Comparison of ENCODE assay signal across 11 cellular contexts in genomic region chr18:70384181-70384790, GRCh38.
A peak's percentile ranks its signal among the peaks of the same experiment; 100 is the strongest.
DNase-seq lines count a peak whose midpoint lies in the region; ATAC-seq and TF ChIP-seq lines count a peak whose summit lies in the region.
"Had no signal": no experiment of that assay in that cellular context is flagged by ENCODE, and none has a peak within 500 bp of the region (broad histone marks: within the 10 kb centered on the region; RNA-seq: fewer than 3 reads in every experiment).

No MANE protein-coding gene starts in this region.

- ATAC-seq in HG02623 (IDR thresholded peaks at IDR 0.05; ENCODE audit: unreplicated experiment) = no peak
- no peak for ATAC-seq in stimulated activated naive CD8-positive, alpha-beta T cell treated with anti-CD3 and anti-CD28 coated beads, Interleukin-15, amount 100 ng/mL, for 72 hours

- in situ Hi-C loops in KBM-7 (cut with MboI; ENCODE audit: low pct_unique_long_range_greater_than_20kb, low sequenced_read_pairs) = no loop called here

- no peak overlapping the region for H3K27ac Mint-ChIP-seq in activated T-helper 2 cell treated with anti-CD3 and anti-CD28 coated beads, Interferon-gamma antibody, Interleukin-2, Interleukin-4, amounts not matched to agents 10 μg/mL and 5 μg/mL and 100 μg/mL, durations not matched to agents 14 hours and 24 hours and 36 hours
- H3K27ac Mint-ChIP-seq in stimulated activated naive CD8-positive, alpha-beta T cell treated with anti-CD3 and anti-CD28 coated beads, Interleukin-15, amount 100 ng/mL, for 72 hours = no peak overlapping the region
- H3K27ac Mint-ChIP-seq: activated T-cell treated with anti-CD3 and anti-CD28 coated beads, Interleukin-2, amount 50 U/mL, for 72 hours had no signal

- H3K36me3 ChIP-seq in adrenal gland (replicated peaks in 1 of 2) = no peaks in the 10 kb centered on the region
- H3K36me3 ChIP-seq: neutrophil had no signal

- no peak overlapping the region for H3K27ac ChIP-seq in adrenal gland
- H3K27ac ChIP-seq: neutrophil had no signal

- peaks cover 2% of the 10 kb centered on the region for H3K4me1 Mint-ChIP-seq in activated T-helper 2 cell treated with anti-CD3 and anti-CD28 coated beads, Interferon-gamma antibody, Interleukin-2, Interleukin-4, amounts not matched to agents 10 μg/mL and 5 μg/mL and 100 μg/mL, durations not matched to agents 14 hours and 24 hours and 36 hours (ENCODE audit: low read depth)
- H3K4me1 Mint-ChIP-seq in stimulated activated naive CD8-positive, alpha-beta T cell treated with anti-CD3 and anti-CD28 coated beads, Interleukin-15, amount 100 ng/mL, for 72 hours = peaks cover 5% of the 10 kb centered on the region

- no peaks in the 10 kb centered on the region for H3K9me3 ChIP-seq in adrenal gland (replicated peaks in 1 of 3)
- H3K9me3 ChIP-seq: neutrophil had no signal

- no peaks in the 10 kb centered on the region for H3K27me3 Mint-ChIP-seq in activated T-helper 2 cell treated with anti-CD3 and anti-CD28 coated beads, Interferon-gamma antibody, Interleukin-2, Interleukin-4, amounts not matched to agents 10 μg/mL and 5 μg/mL and 100 μg/mL, durations not matched to agents 14 hours and 24 hours and 36 hours (ENCODE audit: low read depth)
- no peaks in the 10 kb centered on the region for H3K27me3 Mint-ChIP-seq in stimulated activated naive CD8-positive, alpha-beta T cell treated with anti-CD3 and anti-CD28 coated beads, Interleukin-15, amount 100 ng/mL, for 72 hours

- no peak for TF ChIP-seq CTCF in adrenal gland (IDR thresholded peaks at IDR 0.05)

- intact Hi-C loops in adrenal gland (cut with DNase I) = no loop called here
- intact Hi-C loops in activated T-helper 2 cell treated with anti-CD3 and anti-CD28 coated beads, Interferon-gamma antibody, Interleukin-2, Interleukin-4, amounts not matched to agents 10 μg/mL and 5 μg/mL and 100 μg/mL, durations not matched to agents 14 hours and 24 hours and 36 hours (cut with micrococcal nuclease) = no loop called here

- no peaks in the 10 kb centered on the region for H3K36me3 Mint-ChIP-seq in activated T-helper 2 cell treated with anti-CD3 and anti-CD28 coated beads, Interferon-gamma antibody, Interleukin-2, Interleukin-4, amounts not matched to agents 10 μg/mL and 5 μg/mL and 100 μg/mL, durations not matched to agents 14 hours and 24 hours and 36 hours (ENCODE audit: low read depth)

- WGBS in adrenal gland, 4 donors = 56 to 67% (median 61%) methylated on average over 6 of the region's 6 CpGs

- no peaks in the 10 kb centered on the region for H3K4me1 ChIP-seq in adrenal gland (replicated peaks in 1 of 2)

- DNase-seq in AG08396 (ENCODE audit: low spot score) = peak; percentile 35
- DNase-seq in HT-29 (ENCODE audit: low spot score) = peak; percentile 76
- DNase-seq in adrenal gland = peak in 4 of 7 donors; percentile 23 to 57 (median 26)
- DNase-seq in islet precursor cell = peak; percentile 94
- no peak for DNase-seq in activated T-helper 2 cell treated with anti-CD3 and anti-CD28 coated beads, Interferon-gamma antibody, Interleukin-2, Interleukin-4, amounts not matched to agents 10 μg/mL and 5 μg/mL and 100 μg/mL, durations not matched to agents 14 hours and 24 hours and 36 hours (ENCODE audit: low spot score)
- DNase-seq in stimulated activated naive CD8-positive, alpha-beta T cell treated with anti-CD3 and anti-CD28 coated beads, Interleukin-15, amount 100 ng/mL, for 72 hours = no peak
- no peak for DNase-seq in KBM-7
- DNase-seq: activated T-cell treated with anti-CD3 and anti-CD28 coated beads, Interleukin-2, amount 50 U/mL, for 72 hours; DMS153 had no signal

- H3K4me3 ChIP-seq in adrenal gland = no peak overlapping the region

- H3K27me3 ChIP-seq in adrenal gland = no peaks in the 10 kb centered on the region
- H3K27me3 ChIP-seq: neutrophil had no signal

- H3K9me3 Mint-ChIP-seq in activated T-helper 2 cell treated with anti-CD3 and anti-CD28 coated beads, Interferon-gamma antibody, Interleukin-2, Interleukin-4, amounts not matched to agents 10 μg/mL and 5 μg/mL and 100 μg/mL, durations not matched to agents 14 hours and 24 hours and 36 hours = no peaks in the 10 kb centered on the region
- no peaks in the 10 kb centered on the region for H3K9me3 Mint-ChIP-seq in stimulated activated naive CD8-positive, alpha-beta T cell treated with anti-CD3 and anti-CD28 coated beads, Interleukin-15, amount 100 ng/mL, for 72 hours
- H3K9me3 Mint-ChIP-seq: activated T-cell treated with anti-CD3 and anti-CD28 coated beads, Interleukin-2, amount 50 U/mL, for 72 hours had no signal

- no peak overlapping the region for H3K4me3 Mint-ChIP-seq in activated T-helper 2 cell treated with anti-CD3 and anti-CD28 coated beads, Interferon-gamma antibody, Interleukin-2, Interleukin-4, amounts not matched to agents 10 μg/mL and 5 μg/mL and 100 μg/mL, durations not matched to agents 14 hours and 24 hours and 36 hours (ENCODE audit: low read depth)
- no peak overlapping the region for H3K4me3 Mint-ChIP-seq in stimulated activated naive CD8-positive, alpha-beta T cell treated with anti-CD3 and anti-CD28 coated beads, Interleukin-15, amount 100 ng/mL, for 72 hours

- TF ChIP-seq POLR2A in adrenal gland (IDR thresholded peaks at IDR 0.05) = no peak

Comparison
In these comparisons a context has a peak if more than half of its experiments do, and no peak if none do; other contexts are left out.
1. DNase-seq: peak in AG08396 (single experiment), HT-29 (single experiment), adrenal gland (4 of 7) and islet precursor cell (single experiment); none in activated T-helper 2 cell treated with anti-CD3 and anti-CD28 coated beads, Interferon-gamma antibody, Interleukin-2, Interleukin-4, amounts not matched to agents 10 μg/mL and 5 μg/mL and 100 μg/mL, durations not matched to agents 14 hours and 24 hours and 36 hours (single experiment), stimulated activated naive CD8-positive, alpha-beta T cell treated with anti-CD3 and anti-CD28 coated beads, Interleukin-15, amount 100 ng/mL, for 72 hours (0 of 2) and KBM-7 (single experiment).